ENCODE assay signal across 8 cellular contexts in genomic region chr17:1627987-1628855, GRCh38. TPM values are rescaled to one million over a fixed set of nuclear protein-coding genes. Genes with fewer than 3 reads are reported as not detected.
DNase-seq lines count a peak whose midpoint lies in the region; ATAC-seq and TF ChIP-seq lines count a peak whose summit lies in the region.

TSS of gene SLC43A2 (minus strand) at chr17:1628834. CDS start at chr17:1627874, 960 bp downstream.

- TF ChIP-seq CTCF in HFF-Myc (IDR thresholded peaks at IDR 0.05; ENCODE audit: low read depth, low read length, missing control alignments) = no peak
- TF ChIP-seq CTCF in ascending aorta (IDR thresholded peaks at IDR 0.05) = no peak
- no peak for TF ChIP-seq CTCF in psoas muscle (IDR thresholded peaks at IDR 0.05)

- H3K27me3 ChIP-seq in ascending aorta (no peaks in the 10 kb centered on the region), right cardiac atrium (ENCODE audit: control insufficient read depth, insufficient read depth) (no peaks in the 10 kb centered on the region), psoas muscle (ENCODE audit: insufficient read depth in 3 of 3, low read length in 2 of 3) (no peaks in the 10 kb centered on the region)

- intact Hi-C loops in ascending aorta (cut with DNase I) = loop anchor here (1.0 to 10.0 kb wide), 3 partner anchors 21 to 263 kb away; partner anchors contain the start of genes PRPF8 and RILP
- intact Hi-C loops in right cardiac atrium (cut with DNase I) = loop anchor here (2.0 to 5.0 kb wide), 2 partner anchors 51 to 53 kb away; no protein-coding TSS in a partner anchor
- intact Hi-C loops in psoas muscle (cut with DNase I) = loop anchor here (5.0 kb wide), 2 partner anchors 36 to 366 kb away; no protein-coding TSS in a partner anchor

- ATAC-seq in right cardiac atrium (peak; percentile 92 to 94), psoas muscle (peak; percentile 78 to 86 (median 82))

- H3K36me3 ChIP-seq in ascending aorta (no peaks in the 10 kb centered on the region), psoas muscle (ENCODE audit: insufficient read depth in 1 of 2, low read depth in 1 of 2) (peaks cover 0 to 22% of the 10 kb centered on the region in 2 donors), urinary bladder (ENCODE audit: insufficient read depth) (no peaks in the 10 kb centered on the region)

- peaks cover 0 to 14% of the 10 kb centered on the region in 2 donors for H3K4me1 ChIP-seq in ascending aorta
- H3K4me1 ChIP-seq in right cardiac atrium (ENCODE audit: control insufficient read depth, insufficient read depth, low read length) = peaks cover 1% of the 10 kb centered on the region
- H3K4me1 ChIP-seq in psoas muscle = peaks cover 29% of the 10 kb centered on the region
- H3K4me1 ChIP-seq in urinary bladder (ENCODE audit: insufficient read depth) = no peaks in the 10 kb centered on the region

- DNase-seq in HFF-Myc (ENCODE audit: extremely low read depth, low read depth) (no peak), NCI-H1092 (lab: John Stamatoyannopoulos, UW) (peak; percentile 84), T-helper 2 cell (peak; percentile 52 to 77 (median 63)), ascending aorta (ENCODE audit: low spot score in 2 of 2) (peak in 1 of 2 donors; percentile 87), right cardiac atrium (peak; percentile 81 to 92 (median 92)), psoas muscle (peak; percentile 82 to 89)

- H3K27ac ChIP-seq in ascending aorta (peak within 1 kb of the TSS; percentile 72 to 86), right cardiac atrium (ENCODE audit: low read length) (peak within 1 kb of the TSS; percentile 63), psoas muscle (peak within 1 kb of the TSS; percentile 92), urinary bladder (ENCODE audit: low read depth) (peak within 1 kb of the TSS; percentile 85)

- H3K9me3 ChIP-seq in ascending aorta (no peaks in the 10 kb centered on the region), right cardiac atrium (ENCODE audit: control insufficient read depth, low read length) (no peaks in the 10 kb centered on the region), psoas muscle (no peaks in the 10 kb centered on the region)

- WGBS in right cardiac atrium = under 1% methylated on average over 95 of the region's 95 CpGs
- 0 to 1% (median 1%) methylated on average over 62 to 95 of the region's 95 CpGs for WGBS in psoas muscle, 3 donors
- WGBS in urinary bladder = under 1% methylated on average over 95 of the region's 95 CpGs

- peak within 1 kb of the TSS; percentile 72 for H3K4me3 ChIP-seq in GM08714 (ENCODE audit: low read length)
- H3K4me3 ChIP-seq in HFF-Myc (replicated peaks; ENCODE audit: low read depth, low read length) = peak within 1 kb of the TSS; percentile 60
- peak within 1 kb of the TSS; percentile 65 to 80 for H3K4me3 ChIP-seq in ascending aorta
- peak within 1 kb of the TSS; percentile 76 for H3K4me3 ChIP-seq in right cardiac atrium (ENCODE audit: low read length)
- peak within 1 kb of the TSS; percentile 93 for H3K4me3 ChIP-seq in psoas muscle
- H3K4me3 ChIP-seq in urinary bladder (ENCODE audit: low read depth, low read length) = peak within 1 kb of the TSS; percentile 48

RNA-seq across cellular contexts. Expression of gene SLC43A2, which starts in this region (rescaled TPM):
- total RNA-seq in ascending aorta (27.6 TPM), right cardiac atrium (1 to 10 TPM; 4.2 to 6.7 (median 5.6) TPM), psoas muscle (10 to 100 TPM; 10.1 to 70.5 (median 30.0) TPM), urinary bladder (6.8 TPM)
- polyA plus RNA-seq in right cardiac atrium (3.4 TPM), psoas muscle (10 to 100 TPM in 2 of 3 donors, 1 to 10 TPM in 1; 9.5 to 21.7 (median 19.0) TPM), urinary bladder (19.6 TPM)
